Comparison of ENCODE assay signal across 1 cellular context in genomic region chr10:72309290-72310240, GRCh38.
TF ChIP-seq lines count a peak whose summit lies in the region.

No MANE protein-coding gene starts in this region.

TF ChIP-seq in K562, 482 proteins besides CTCF, POLR2A, EP300 and RAD21 (continued from another document):
- no peak for TF ChIP-seq THAP7 (CRISPR knock-in tag; IDR thresholded peaks at IDR 0.05)
- TF ChIP-seq MAZ (CRISPR knock-in tag; conservative IDR thresholded peaks at IDR 0.05 in 1 of 2, IDR thresholded peaks at IDR 0.05 in 1 of 2), result peak in 1 of 2 experiments; percentile 22; a peak in 1 of 4 replicates
- peak; percentile 54 for TF ChIP-seq RBM25 (IDR thresholded peaks at IDR 0.05; ENCODE audit: low read depth, low read length, severe bottlenecking)
- TF ChIP-seq HBP1 (CRISPR knock-in tag; IDR thresholded peaks at IDR 0.05), result 0 out of 2 replicates have a peak, but pooled peaks have one; percentile 33
- 0 out of 2 replicates have a peak, but pooled peaks have one; percentile 39 for TF ChIP-seq HDAC8 (tag; IDR thresholded peaks at IDR 0.05)
- TF ChIP-seq, protein P1, sequence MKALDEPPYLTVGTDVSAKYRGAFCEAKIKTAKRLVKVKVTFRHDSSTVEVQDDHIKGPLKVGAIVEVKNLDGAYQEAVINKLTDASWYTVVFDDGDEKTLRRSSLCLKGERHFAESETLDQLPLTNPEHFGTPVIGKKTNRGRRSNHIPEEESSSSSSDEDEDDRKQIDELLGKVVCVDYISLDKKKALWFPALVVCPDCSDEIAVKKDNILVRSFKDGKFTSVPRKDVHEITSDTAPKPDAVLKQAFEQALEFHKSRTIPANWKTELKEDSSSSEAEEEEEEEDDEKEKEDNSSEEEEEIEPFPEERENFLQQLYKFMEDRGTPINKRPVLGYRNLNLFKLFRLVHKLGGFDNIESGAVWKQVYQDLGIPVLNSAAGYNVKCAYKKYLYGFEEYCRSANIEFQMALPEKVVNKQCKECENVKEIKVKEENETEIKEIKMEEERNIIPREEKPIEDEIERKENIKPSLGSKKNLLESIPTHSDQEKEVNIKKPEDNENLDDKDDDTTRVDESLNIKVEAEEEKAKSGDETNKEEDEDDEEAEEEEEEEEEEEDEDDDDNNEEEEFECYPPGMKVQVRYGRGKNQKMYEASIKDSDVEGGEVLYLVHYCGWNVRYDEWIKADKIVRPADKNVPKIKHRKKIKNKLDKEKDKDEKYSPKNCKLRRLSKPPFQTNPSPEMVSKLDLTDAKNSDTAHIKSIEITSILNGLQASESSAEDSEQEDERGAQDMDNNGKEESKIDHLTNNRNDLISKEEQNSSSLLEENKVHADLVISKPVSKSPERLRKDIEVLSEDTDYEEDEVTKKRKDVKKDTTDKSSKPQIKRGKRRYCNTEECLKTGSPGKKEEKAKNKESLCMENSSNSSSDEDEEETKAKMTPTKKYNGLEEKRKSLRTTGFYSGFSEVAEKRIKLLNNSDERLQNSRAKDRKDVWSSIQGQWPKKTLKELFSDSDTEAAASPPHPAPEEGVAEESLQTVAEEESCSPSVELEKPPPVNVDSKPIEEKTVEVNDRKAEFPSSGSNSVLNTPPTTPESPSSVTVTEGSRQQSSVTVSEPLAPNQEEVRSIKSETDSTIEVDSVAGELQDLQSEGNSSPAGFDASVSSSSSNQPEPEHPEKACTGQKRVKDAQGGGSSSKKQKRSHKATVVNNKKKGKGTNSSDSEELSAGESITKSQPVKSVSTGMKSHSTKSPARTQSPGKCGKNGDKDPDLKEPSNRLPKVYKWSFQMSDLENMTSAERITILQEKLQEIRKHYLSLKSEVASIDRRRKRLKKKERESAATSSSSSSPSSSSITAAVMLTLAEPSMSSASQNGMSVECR (CRISPR knock-in tag; IDR thresholded peaks at IDR 0.05), result no peak
- peak; percentile 49; the same call in 1 of the 2 replicates for TF ChIP-seq GABPB1 (CRISPR knock-in tag; IDR thresholded peaks at IDR 0.05)
- peak; percentile 27; the same call in 1 of the 2 replicates for TF ChIP-seq TAF7 (tag; IDR thresholded peaks at IDR 0.05)
- peak; percentile 31 for TF ChIP-seq CXXC5 (CRISPR knock-in tag; IDR thresholded peaks at IDR 0.05)
- TF ChIP-seq SMAD3 (CRISPR knock-in tag; conservative IDR thresholded peaks at IDR 0.05), result no peak; the same call in 1 of the 2 replicates
- TF ChIP-seq MYC (IDR thresholded peaks at IDR 0.05; ENCODE audit: low read depth, low read length), result no peak
- no peak for TF ChIP-seq MYC (CRISPR knock-in tag; IDR thresholded peaks at IDR 0.05; ENCODE audit: borderline replicate concordance, low read depth)
- 0 out of 4 replicates have a peak, but pooled peaks of 1 of the 2 experiments have one; percentile 5 for TF ChIP-seq SIN3A (IDR thresholded peaks at IDR 0.05; ENCODE audit: borderline replicate concordance in 2 of 2, control insufficient read depth in 1 of 2, low read depth in 2 of 2, low read length in 2 of 2)
- TF ChIP-seq ZNF444 (CRISPR knock-in tag; IDR thresholded peaks at IDR 0.05), result 0 out of 2 replicates have a peak, but pooled peaks have one; percentile 6
- TF ChIP-seq ZFP36 (IDR thresholded peaks at IDR 0.05; ENCODE audit: low read depth, low read length, partially characterized antibody), result peak; percentile 84
- TF ChIP-seq KLF6 (CRISPR knock-in tag; IDR thresholded peaks at IDR 0.05; ENCODE audit: borderline replicate concordance), result peak; percentile 61; the same call in 1 of the 2 replicates
- TF ChIP-seq BCOR (IDR thresholded peaks at IDR 0.05), result peak; percentile 91
- 0 out of 2 replicates have a peak, but pooled peaks have one; percentile 46 for TF ChIP-seq MED1 (CRISPR knock-in tag; IDR thresholded peaks at IDR 0.05; ENCODE audit: borderline replicate concordance)
- TF ChIP-seq BRCA1 (IDR thresholded peaks at IDR 0.05), result no peak
- TF ChIP-seq BRCA1 (CRISPR knock-in tag; IDR thresholded peaks at IDR 0.05), result 0 out of 2 replicates have a peak, but pooled peaks have one; percentile 56
- peak; percentile 48; the same call in 1 of the 2 replicates for TF ChIP-seq ZNF584 (CRISPR knock-in tag; IDR thresholded peaks at IDR 0.05; ENCODE audit: low read depth)
- TF ChIP-seq ZNF785 (CRISPR knock-in tag; IDR thresholded peaks at IDR 0.05), result peak; percentile 42; the same call in 1 of the 2 replicates
- TF ChIP-seq RCOR1 (IDR thresholded peaks at IDR 0.05; ENCODE audit: borderline replicate concordance in 1 of 2, low read depth in 2 of 2, low read length in 2 of 2), result 0 out of 4 replicates have a peak, but pooled peaks of 1 of the 2 experiments have one; percentile 26
- TF ChIP-seq L3MBTL2 (IDR thresholded peaks at IDR 0.05), result peak; percentile 6; the same call in 1 of the 2 replicates
- TF ChIP-seq HDAC2 (IDR thresholded peaks at IDR 0.05), result 0 out of 2 replicates have a peak, but pooled peaks have one; percentile 39
- TF ChIP-seq, protein P2, sequence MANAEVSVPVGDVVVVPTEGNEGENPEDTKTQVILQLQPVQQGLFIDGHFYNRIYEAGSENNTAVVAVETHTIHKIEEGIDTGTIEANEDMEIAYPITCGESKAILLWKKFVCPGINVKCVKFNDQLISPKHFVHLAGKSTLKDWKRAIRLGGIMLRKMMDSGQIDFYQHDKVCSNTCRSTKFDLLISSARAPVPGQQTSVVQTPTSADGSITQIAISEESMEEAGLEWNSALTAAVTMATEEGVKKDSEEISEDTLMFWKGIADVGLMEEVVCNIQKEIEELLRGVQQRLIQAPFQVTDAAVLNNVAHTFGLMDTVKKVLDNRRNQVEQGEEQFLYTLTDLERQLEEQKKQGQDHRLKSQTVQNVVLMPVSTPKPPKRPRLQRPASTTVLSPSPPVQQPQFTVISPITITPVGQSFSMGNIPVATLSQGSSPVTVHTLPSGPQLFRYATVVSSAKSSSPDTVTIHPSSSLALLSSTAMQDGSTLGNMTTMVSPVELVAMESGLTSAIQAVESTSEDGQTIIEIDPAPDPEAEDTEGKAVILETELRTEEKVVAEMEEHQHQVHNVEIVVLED (CRISPR knock-in tag; IDR thresholded peaks at IDR 0.05), result 0 out of 2 replicates have a peak, but pooled peaks have one; percentile 35
- peak; percentile 61 for TF ChIP-seq ZNF175 (CRISPR knock-in tag; IDR thresholded peaks at IDR 0.05; ENCODE audit: low read depth)
- TF ChIP-seq ZKSCAN8 (CRISPR knock-in tag; IDR thresholded peaks at IDR 0.05), result peak; percentile 58
